ENCODE assay signal across 7 cellular contexts in genomic region chr20:62873681-62874031, GRCh38. TPM values are rescaled to one million over a fixed set of nuclear protein-coding genes. Genes with fewer than 3 reads are reported as not detected.
DNase-seq lines count a peak whose midpoint lies in the region; TF ChIP-seq lines count a peak whose summit lies in the region.
"Not testable (repeated sequence)": the region's sequence is repeated elsewhere in the genome, so short reads cannot be mapped to it uniquely, and the experiment has no call there.

No MANE protein-coding gene starts in this region.

- H3K9me3 ChIP-seq in ES-I3 (ENCODE audit: control insufficient read depth, insufficient read depth, low read length); OCI-LY3 (ENCODE audit: insufficient read depth, low read length); prostate gland: not testable (repeated sequence)

- not testable (repeated sequence) for H3K36me3 ChIP-seq in ES-I3 (ENCODE audit: insufficient read depth, low read length); OCI-LY3 (replicated peaks; ENCODE audit: low read depth, low read length); prostate gland

- H3K27ac ChIP-seq in OCI-LY3 (ENCODE audit: low read length): peak overlapping the region; percentile 45
- H3K27ac ChIP-seq in prostate gland: not testable (repeated sequence)

- not testable (repeated sequence) for H4K20me1 ChIP-seq in OCI-LY3 (ENCODE audit: insufficient read depth, low read length)

- TF ChIP-seq CTCF in OCI-LY3 (IDR thresholded peaks at IDR 0.05; ENCODE audit: low read depth, low read length) (peak; percentile 47), choroid plexus epithelial cell (conservative IDR thresholded peaks at IDR 0.05; ENCODE audit: low read depth, low read length) (peak; percentile 57), prostate gland (IDR thresholded peaks at IDR 0.05) (peak in 3 of 4 experiments; percentile 42 to 76 (median 69))

- TF ChIP-seq POLR2A in prostate gland (IDR thresholded peaks at IDR 0.05): not testable (repeated sequence)

- H3K4me3 ChIP-seq in OCI-LY3 (ENCODE audit: low read length): peak overlapping the region; percentile 61
- not testable (repeated sequence) for H3K4me3 ChIP-seq in choroid plexus epithelial cell (ENCODE audit: low read depth, low read length); prostate gland

- H2AFZ ChIP-seq in OCI-LY3 (ENCODE audit: low read depth, low read length): peak overlapping the region; percentile 53; the same call in 1 of the 2 replicates

- not testable (repeated sequence) for H3K79me2 ChIP-seq in OCI-LY3 (ENCODE audit: low read length)

- H3K4me2 ChIP-seq in OCI-LY3 (ENCODE audit: low read length): peak overlapping the region; percentile 46

- 10% methylated on average over 15 of the region's 15 CpGs for WGBS in prostate gland

- H3K27me3 ChIP-seq in OCI-LY3 (ENCODE audit: low read depth, low read length); prostate gland (replicated peaks; ENCODE audit: insufficient read depth): not testable (repeated sequence)

- H3K9ac ChIP-seq in ES-I3 (ENCODE audit: low read depth, low read length): peak overlapping the region; percentile 12; the same call in 1 of the 2 replicates
- peak overlapping the region; percentile 22; the same call in 1 of the 2 replicates for H3K9ac ChIP-seq in OCI-LY3 (ENCODE audit: low read length)

- intact Hi-C loops in prostate gland (cut with DNase I): loop anchor here (5.0 kb wide), 1 partner anchor 134 kb away; the partner anchor contains the start of gene BHLHE23

- DNase-seq in LoVo (ENCODE audit: low spot score) (peak; percentile 43), choroid plexus epithelial cell (ENCODE audit: low read depth) (peak; percentile 62), iris pigment epithelial cell (ENCODE audit: low read depth) (peak; percentile 49), prostate gland (ENCODE audit: low spot score) (peak; percentile 55)
- DNase-seq in activated CD4-positive, alpha-beta T cell treated with anti-CD3 and anti-CD28 coated beads, Interleukin-2, amount 50 U/mL, for 1 hour: peak; percentile 34

- H3K4me1 ChIP-seq in ES-I3 (ENCODE audit: insufficient read depth, low read length); prostate gland (replicated peaks): not testable (repeated sequence)
- H3K4me1 ChIP-seq in OCI-LY3 (ENCODE audit: low read length): peaks cover 22% of the 10 kb centered on the region

RNA-seq across cellular contexts. Expression of gene TCFL5, which starts 12.0 kb away (rescaled TPM):
- total RNA-seq in prostate gland: 10 to 100 TPM in 1 of 2 donors, 1 to 10 TPM in 1; 7.1 to 24.8 TPM

RNA-seq across cellular contexts. Expression of gene DIDO1, which starts 52.6 kb away (rescaled TPM):
- 10 to 100 TPM; 68.5 to 75.9 TPM for total RNA-seq in prostate gland

RNA-seq across cellular contexts. Expression of gene COL9A3, which starts 56.8 kb away (rescaled TPM):
- 1 to 10 TPM; 5.8 to 6.5 TPM for total RNA-seq in prostate gland
